19 cellular contexts compared by ENCODE assay signal in genomic region chr2:46653539-46653938, GRCh38.
"Had no signal": no experiment of that assay in that cellular context is flagged by ENCODE, and none has a peak within 500 bp of the region (broad histone marks: within the 10 kb centered on the region; RNA-seq: fewer than 3 reads in every experiment).

No MANE protein-coding gene starts in this region.

- H3K27ac ChIP-seq: prostate gland, right lobe of liver, spleen, VCaP had no signal

- H3K27me3 ChIP-seq: right lobe of liver, spleen had no signal

- H3K9me3 Mint-ChIP-seq: activated naive CD4-positive, alpha-beta T cell treated with anti-CD3 and anti-CD28 coated beads for 36 hours; activated naive CD8-positive, alpha-beta T cell treated with anti-CD3 and anti-CD28 coated beads, Interleukin-2, amount 50 U/mL, for 24 hours; activated T-helper 17 cell treated with anti-CD3 and anti-CD28 coated beads, Interleukin-2, amount 50 U/mL, for 72 hours; natural killer cell treated with Interleukin-12 subunit alpha and Interleukin-12 subunit beta and Interleukin-15 and Interleukin-18, amount 100 ng/mL, for 72 hours; stimulated activated naive CD8-positive, alpha-beta T cell treated with anti-CD3 and anti-CD28 coated beads, Interleukin-15, amount 100 ng/mL, for 72 hours; type B pancreatic cell had no signal

- ATAC-seq: activated naive CD8-positive, alpha-beta T cell treated with anti-CD3 and anti-CD28 coated beads, Interleukin-2, amount 50 U/mL, for 24 hours; activated T-helper 17 cell treated with anti-CD3 and anti-CD28 coated beads, Interleukin-2, amount 50 U/mL, for 72 hours; esophagus mucosa; left ventricle myocardium superior; natural killer cell treated with Interleukin-12 subunit alpha and Interleukin-12 subunit beta and Interleukin-15 and Interleukin-18, amount 100 ng/mL, for 72 hours; right lobe of liver; stimulated activated naive CD8-positive, alpha-beta T cell treated with anti-CD3 and anti-CD28 coated beads, Interleukin-15, amount 100 ng/mL, for 72 hours had no signal

- H3K36me3 Mint-ChIP-seq: natural killer cell treated with Interleukin-12 subunit alpha and Interleukin-12 subunit beta and Interleukin-15 and Interleukin-18, amount 100 ng/mL, for 72 hours; type B pancreatic cell had no signal

- H3K36me3 ChIP-seq: prostate gland, right lobe of liver, spleen had no signal

- H3K4me1 Mint-ChIP-seq: activated naive CD8-positive, alpha-beta T cell treated with anti-CD3 and anti-CD28 coated beads, Interleukin-2, amount 50 U/mL, for 24 hours; stimulated activated naive CD8-positive, alpha-beta T cell treated with anti-CD3 and anti-CD28 coated beads, Interleukin-15, amount 100 ng/mL, for 72 hours had no signal

- DNase-seq: activated CD4-positive, alpha-beta T cell treated with anti-CD3 and anti-CD28 coated beads for 1 hour; activated CD4-positive, alpha-beta T cell treated with anti-CD3 and anti-CD28 coated beads, Interleukin-2, amount 50 U/mL, for 48 hours; activated naive CD4-positive, alpha-beta T cell treated with anti-CD3 and anti-CD28 coated beads for 36 hours; activated naive CD8-positive, alpha-beta T cell treated with anti-CD3 and anti-CD28 coated beads, Interleukin-2, amount 50 U/mL, for 24 hours; caudate nucleus; hippocampal formation; kidney; left ventricle myocardium superior; mesendoderm; occipital lobe; right lobe of liver; spleen; stimulated activated naive CD8-positive, alpha-beta T cell treated with anti-CD3 and anti-CD28 coated beads, Interleukin-15, amount 100 ng/mL, for 72 hours had no signal

- H3K9me3 ChIP-seq: prostate gland, right lobe of liver, spleen had no signal

- H3K4me3 Mint-ChIP-seq: activated naive CD4-positive, alpha-beta T cell treated with anti-CD3 and anti-CD28 coated beads for 36 hours; activated naive CD8-positive, alpha-beta T cell treated with anti-CD3 and anti-CD28 coated beads, Interleukin-2, amount 50 U/mL, for 24 hours; activated T-helper 17 cell treated with anti-CD3 and anti-CD28 coated beads, Interleukin-2, amount 50 U/mL, for 72 hours; natural killer cell treated with Interleukin-12 subunit alpha and Interleukin-12 subunit beta and Interleukin-15 and Interleukin-18, amount 100 ng/mL, for 72 hours; stimulated activated naive CD8-positive, alpha-beta T cell treated with anti-CD3 and anti-CD28 coated beads, Interleukin-15, amount 100 ng/mL, for 72 hours; type B pancreatic cell had no signal

- H3K4me3 ChIP-seq: prostate gland, right lobe of liver, spleen had no signal

- H3K27me3 Mint-ChIP-seq: activated naive CD8-positive, alpha-beta T cell treated with anti-CD3 and anti-CD28 coated beads, Interleukin-2, amount 50 U/mL, for 24 hours; activated T-helper 17 cell treated with anti-CD3 and anti-CD28 coated beads, Interleukin-2, amount 50 U/mL, for 72 hours; stimulated activated naive CD8-positive, alpha-beta T cell treated with anti-CD3 and anti-CD28 coated beads, Interleukin-15, amount 100 ng/mL, for 72 hours had no signal

- H3K27ac Mint-ChIP-seq: activated naive CD4-positive, alpha-beta T cell treated with anti-CD3 and anti-CD28 coated beads for 36 hours; activated naive CD8-positive, alpha-beta T cell treated with anti-CD3 and anti-CD28 coated beads, Interleukin-2, amount 50 U/mL, for 24 hours; activated T-helper 17 cell treated with anti-CD3 and anti-CD28 coated beads, Interleukin-2, amount 50 U/mL, for 72 hours; natural killer cell treated with Interleukin-12 subunit alpha and Interleukin-12 subunit beta and Interleukin-15 and Interleukin-18, amount 100 ng/mL, for 72 hours; stimulated activated naive CD8-positive, alpha-beta T cell treated with anti-CD3 and anti-CD28 coated beads, Interleukin-15, amount 100 ng/mL, for 72 hours; type B pancreatic cell had no signal

- H3K4me1 ChIP-seq: prostate gland had no signal
